ENCODE assay signal across 8 cellular contexts in genomic region chr1:234605983-234606730, GRCh38. TPM values are rescaled to one million over a fixed set of nuclear protein-coding genes. Genes with fewer than 3 reads are reported as not detected.
DNase-seq lines count a peak whose midpoint lies in the region; ATAC-seq and TF ChIP-seq lines count a peak whose summit lies in the region.

No MANE protein-coding gene starts in this region.

- no peak for ATAC-seq in activated T-helper 17 cell treated with anti-CD3 and anti-CD28 coated beads, Interleukin-2, amount 50 U/mL, for 72 hours (replicated peaks)
- ATAC-seq in HG02623 (IDR thresholded peaks at IDR 0.05; ENCODE audit: unreplicated experiment), result no peak

- H3K27me3 Mint-ChIP-seq in activated T-helper 17 cell treated with anti-CD3 and anti-CD28 coated beads, Interleukin-2, amount 50 U/mL, for 72 hours, result no peaks in the 10 kb centered on the region
- H3K27me3 Mint-ChIP-seq in progenitor cell of endocrine pancreas, result no peaks in the 10 kb centered on the region

- peak; percentile 88 for DNase-seq in SIG-M5 treated with dmso at 0.1 percent for 504 hours (lab: John Stamatoyannopoulos, UW; ENCODE audit: unreplicated experiment)
- DNase-seq in SIG-M5 (lab: John Stamatoyannopoulos, UW), result no peak
- DNase-seq in NCI-H524 (lab: John Stamatoyannopoulos, UW), result peak; percentile 50 to 74
- DNase-seq in germinal center (ENCODE audit: low spot score), result peak; percentile 30
- no peak for DNase-seq in progenitor cell of endocrine pancreas (ENCODE audit: low spot score, unreplicated experiment)
- DNase-seq in amniotic stem cell (lab: John Stamatoyannopoulos, UW), result no peak

- H3K4me1 Mint-ChIP-seq in activated T-helper 17 cell treated with anti-CD3 and anti-CD28 coated beads, Interleukin-2, amount 50 U/mL, for 72 hours, result peaks cover 22% of the 10 kb centered on the region
- H3K4me1 Mint-ChIP-seq in progenitor cell of endocrine pancreas (ENCODE audit: low read depth), result peaks cover 45% of the 10 kb centered on the region

- peak overlapping the region; percentile 87 for H3K4me3 Mint-ChIP-seq in activated T-helper 17 cell treated with anti-CD3 and anti-CD28 coated beads, Interleukin-2, amount 50 U/mL, for 72 hours
- peak overlapping the region; percentile 94 for H3K4me3 Mint-ChIP-seq in progenitor cell of endocrine pancreas (ENCODE audit: low read depth)

- H3K27ac Mint-ChIP-seq in activated T-helper 17 cell treated with anti-CD3 and anti-CD28 coated beads, Interleukin-2, amount 50 U/mL, for 72 hours, result peak overlapping the region; percentile 91
- peak overlapping the region; percentile 94 for H3K27ac Mint-ChIP-seq in progenitor cell of endocrine pancreas

- no peaks in the 10 kb centered on the region for H3K9me3 Mint-ChIP-seq in activated T-helper 17 cell treated with anti-CD3 and anti-CD28 coated beads, Interleukin-2, amount 50 U/mL, for 72 hours
- H3K9me3 Mint-ChIP-seq in progenitor cell of endocrine pancreas (ENCODE audit: low read depth), result no peaks in the 10 kb centered on the region

- peaks cover 77% of the 10 kb centered on the region for H3K36me3 Mint-ChIP-seq in activated T-helper 17 cell treated with anti-CD3 and anti-CD28 coated beads, Interleukin-2, amount 50 U/mL, for 72 hours (ENCODE audit: low read depth)
- peaks cover 44% of the 10 kb centered on the region for H3K36me3 Mint-ChIP-seq in progenitor cell of endocrine pancreas (ENCODE audit: insufficient read depth)

- no peak for TF ChIP-seq CTCF in progenitor cell of endocrine pancreas (IDR thresholded peaks at IDR 0.05; ENCODE audit: unreplicated experiment)

RNA-seq across cellular contexts. Expression of gene IRF2BP2, which starts 3.8 kb away (rescaled TPM):
- 100 to 1,000 TPM in 1 of 2 donors, 10 to 100 TPM in 1; 84.5 to 134 TPM for total RNA-seq in activated T-helper 17 cell treated with anti-CD3 and anti-CD28 coated beads, Interleukin-2, amount 50 U/mL, for 72 hours
- 193 and 214 TPM in 2 replicates for total RNA-seq in progenitor cell of endocrine pancreas

Comparison
In these comparisons a context has a peak if more than half of its experiments do, and no peak if none do; other contexts are left out.
1. DNase-seq: peak in SIG-M5 treated with dmso at 0.1 percent for 504 hours (single experiment), NCI-H524 (2 of 2) and germinal center (single experiment); none in SIG-M5 (single experiment), progenitor cell of endocrine pancreas (single experiment) and amniotic stem cell (single experiment).